Comparison of ENCODE assay signal across 33 cellular contexts in the genomic region with DNA sequence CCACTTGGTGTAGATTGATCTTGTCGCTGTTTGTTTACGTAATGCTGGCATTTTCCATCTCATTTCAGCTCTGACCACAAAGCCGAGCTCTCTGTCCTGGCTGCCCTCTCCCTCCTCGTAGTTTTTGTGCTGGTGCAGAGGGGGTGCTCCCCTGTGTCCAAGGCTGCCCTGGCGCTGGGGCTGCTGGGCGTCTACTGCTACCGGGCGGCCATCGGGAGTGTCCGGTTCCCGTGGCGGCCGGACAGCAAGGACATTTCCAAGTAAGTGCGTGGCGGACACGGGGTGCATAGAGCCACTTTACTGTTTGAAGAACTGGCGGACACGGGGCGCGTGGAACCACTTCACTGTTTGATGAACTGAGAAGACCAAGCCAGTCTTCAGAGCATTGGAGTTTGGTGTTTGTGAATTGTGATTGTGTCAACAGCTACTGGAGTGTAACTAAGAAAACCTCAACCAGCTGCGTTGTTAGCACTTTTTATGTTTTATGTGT. TPM values are rescaled to one million over a fixed set of nuclear protein-coding genes. Genes with fewer than 3 reads are reported as not detected.
"Had no signal": no experiment of that assay in that cellular context is flagged by ENCODE, and none has a peak within 500 bp of the region (broad histone marks: within the 10 kb centered on the region; RNA-seq: fewer than 3 reads in every experiment).

No MANE protein-coding gene starts in this region.

- H3K27me3 ChIP-seq: colonic mucosa, esophagus squamous epithelium, heart right ventricle, pancreas, tibial nerve, upper lobe of right lung, uterus had no signal

- H3K27ac Mint-ChIP-seq: naive thymus-derived CD4-positive, alpha-beta T cell; nephron; progenitor cell of endocrine pancreas; stimulated activated memory B cell treated with anti-CD40 and anti-IgM and Interleukin-4, amounts not matched to agents 10 μg/mL and 1 μg/mL and 100 μg/mL, for 72 hours; stimulated activated naive CD8-positive, alpha-beta T cell treated with anti-CD3 and anti-CD28 coated beads, Interleukin-15, Interleukin-2, amounts not matched to agents 100 ng/mL and 50 ng/mL, for 24 hours had no signal

- DNase-seq: colonic mucosa; dermis blood vessel endothelial cell; effector memory CD4-positive, alpha-beta T cell; erythroblast; esophagus squamous epithelium; foreskin melanocyte; glutamatergic neuron; heart right ventricle; hippocampal formation; immature natural killer cell; mesenchymal stem cell; midbrain; naive thymus-derived CD4-positive, alpha-beta T cell; pancreas; stimulated activated CD4-positive, alpha-beta T cell treated with anti-CD3 and anti-CD28 coated beads, Interleukin-2, amount 100 ng/mL, for 24 hours; stimulated activated CD4-positive, alpha-beta T cell treated with anti-CD3 and anti-CD28 coated beads, Interleukin-4, amount 100 ng/mL, for 24 hours; upper lobe of right lung; uterus had no signal

- H3K4me1 Mint-ChIP-seq: nephron; stimulated activated memory B cell treated with anti-CD40 and anti-IgM and Interleukin-4, amounts not matched to agents 10 μg/mL and 1 μg/mL and 100 μg/mL, for 72 hours had no signal

- H3K4me3 Mint-ChIP-seq: central memory CD8-positive, alpha-beta T cell; immature natural killer cell; naive thymus-derived CD4-positive, alpha-beta T cell; nephron; stimulated activated memory B cell treated with anti-CD40 and anti-IgM and Interleukin-4, amounts not matched to agents 10 μg/mL and 1 μg/mL and 100 μg/mL, for 72 hours; stimulated activated naive CD8-positive, alpha-beta T cell treated with anti-CD3 and anti-CD28 coated beads, Interleukin-15, Interleukin-2, amounts not matched to agents 100 ng/mL and 50 ng/mL, for 24 hours had no signal

- H3K4me3 ChIP-seq: colonic mucosa, esophagus squamous epithelium, heart right ventricle, pancreas, smooth muscle cell, thoracic aorta, tibial nerve, upper lobe of right lung, uterus had no signal

- H3K27ac ChIP-seq: colonic mucosa, esophagus squamous epithelium, heart right ventricle, pancreas, thoracic aorta, tibial nerve, upper lobe of right lung, uterus had no signal

- H3K4me1 ChIP-seq: colonic mucosa, esophagus squamous epithelium, heart right ventricle, pancreas, tibial nerve, upper lobe of right lung, uterus had no signal

- H3K9me3 ChIP-seq: colonic mucosa, esophagus squamous epithelium, heart right ventricle, pancreas, thoracic aorta, tibial nerve, upper lobe of right lung, uterus had no signal

- H3K9me3 Mint-ChIP-seq: central memory CD8-positive, alpha-beta T cell; naive thymus-derived CD4-positive, alpha-beta T cell; nephron; stimulated activated memory B cell treated with anti-CD40 and anti-IgM and Interleukin-4, amounts not matched to agents 10 μg/mL and 1 μg/mL and 100 μg/mL, for 72 hours; stimulated activated naive CD8-positive, alpha-beta T cell treated with anti-CD3 and anti-CD28 coated beads, Interleukin-15, Interleukin-2, amounts not matched to agents 100 ng/mL and 50 ng/mL, for 24 hours had no signal

- H3K4me2 ChIP-seq: smooth muscle cell had no signal

- ATAC-seq: left lobe of liver; naive thymus-derived CD4-positive, alpha-beta T cell; pancreas; sciatic nerve; stimulated activated memory B cell treated with anti-CD40 and anti-IgM and Interleukin-4, amounts not matched to agents 10 μg/mL and 1 μg/mL and 100 μg/mL, for 72 hours; upper lobe of right lung had no signal

- H3K27me3 Mint-ChIP-seq: central memory CD8-positive, alpha-beta T cell; naive thymus-derived CD4-positive, alpha-beta T cell; progenitor cell of endocrine pancreas; stimulated activated memory B cell treated with anti-CD40 and anti-IgM and Interleukin-4, amounts not matched to agents 10 μg/mL and 1 μg/mL and 100 μg/mL, for 72 hours; stimulated activated naive CD8-positive, alpha-beta T cell treated with anti-CD3 and anti-CD28 coated beads, Interleukin-15, Interleukin-2, amounts not matched to agents 100 ng/mL and 50 ng/mL, for 24 hours had no signal

- H3K36me3 ChIP-seq: colonic mucosa, uterus had no signal

RNA-seq across cellular contexts. Expression of gene TMEM271, which starts 49.1 kb away (rescaled TPM):
- total RNA-seq: chondrocyte; colonic mucosa; dermis blood vessel endothelial cell; heart right ventricle; left lobe of liver; lung microvascular endothelial cell; mucosa of gallbladder; naive thymus-derived CD4-positive, alpha-beta T cell; omental fat pad; progenitor cell of endocrine pancreas; sciatic nerve; smooth muscle cell; thoracic aorta; tibial nerve; upper lobe of right lung; uterus had no signal
- polyA plus RNA-seq: heart right ventricle; immature natural killer cell; keratinocyte; naive thymus-derived CD4-positive, alpha-beta T cell; smooth muscle cell had no signal
